8 cellular contexts compared by ENCODE assay signal in genomic region chr9:133351908-133352634, GRCh38. TPM values are rescaled to one million over a fixed set of nuclear protein-coding genes. Genes with fewer than 3 reads are reported as not detected.
DNase-seq lines count a peak whose midpoint lies in the region; ATAC-seq, FAIRE-seq and TF ChIP-seq lines count a peak whose summit lies in the region.

No MANE protein-coding gene starts in this region.

- peak; percentile 73 for DNase-seq in EL
- no peak for DNase-seq in esophagus squamous epithelium (lab: John Stamatoyannopoulos, UW)
- DNase-seq in stimulated activated CD4-positive, alpha-beta T cell treated with anti-CD3 and anti-CD28 coated beads, Interleukin-1b, Interleukin-23, amount 100 ng/mL, for 48 hours, result peak; percentile 59

- H3K4me3 ChIP-seq in HUES48 (ENCODE audit: low read depth, low read length) (no peak overlapping the region), esophagus squamous epithelium (no peak overlapping the region)

- H3K27ac ChIP-seq in HUES48 (ENCODE audit: low read depth, low read length) (peak overlapping the region; percentile 43), esophagus squamous epithelium (peak overlapping the region in 2 of 4 donors; percentile 4 to 15)

- ATAC-seq in HG02885 (IDR thresholded peaks at IDR 0.05; ENCODE audit: poor library complexity, unreplicated experiment), result no peak
- ATAC-seq in GM19328 (IDR thresholded peaks at IDR 0.05; ENCODE audit: unreplicated experiment), result no peak
- ATAC-seq in HG03565 (IDR thresholded peaks at IDR 0.05; ENCODE audit: unreplicated experiment), result no peak

- H3K9ac ChIP-seq in HUES48 (ENCODE audit: low read depth, low read length), result no peak overlapping the region

- 64 to 74% methylated on average over 8 to 9 of the region's 14 CpGs for WGBS in esophagus squamous epithelium, 2 donors

- H3K36me3 ChIP-seq in HUES48 (ENCODE audit: control insufficient read depth, insufficient read depth, low read length) (peaks cover 59% of the 10 kb centered on the region), esophagus squamous epithelium (peaks cover 29 to 60% (median 32%) of the 10 kb centered on the region in 3 donors)

- H3K4me1 ChIP-seq in HUES48 (ENCODE audit: control insufficient read depth, insufficient read depth, low read length), result 0 out of 2 replicates have a peak, but pooled peaks cover 6% of the 10 kb centered on the region
- peaks cover 14 to 62% (median 27%) of the 10 kb centered on the region in 3 donors for H3K4me1 ChIP-seq in esophagus squamous epithelium

- TF ChIP-seq CTCF in esophagus squamous epithelium (IDR thresholded peaks at IDR 0.05), result peak in 5 of 6 experiments; percentile 14 to 67 (median 31)

- no peaks in the 10 kb centered on the region for H3K9me3 ChIP-seq in HUES48 (ENCODE audit: control insufficient read depth, insufficient read depth, low read length)
- H3K9me3 ChIP-seq in esophagus squamous epithelium, result no peaks in the 10 kb centered on the region

- no peak for TF ChIP-seq POLR2A in esophagus squamous epithelium (IDR thresholded peaks at IDR 0.05)

- no peaks in the 10 kb centered on the region for H3K27me3 ChIP-seq in HUES48 (ENCODE audit: control insufficient read depth, insufficient read depth, low read length)
- no peaks in the 10 kb centered on the region for H3K27me3 ChIP-seq in esophagus squamous epithelium

- peak; percentile 39 for FAIRE-seq in TTC549 (lab: Jason Lieb, UNC)

- intact Hi-C loops in esophagus squamous epithelium (cut with DNase I), result no loop called here

RNA-seq across cellular contexts. Expression of gene RPL7A, which starts 4.1 kb away (rescaled TPM):
- 1,000 to 10,000 TPM; 1,828 to 2,553 (median 2,363) TPM for total RNA-seq in esophagus squamous epithelium

RNA-seq across cellular contexts. Expression of gene MED22, which starts 4.1 kb away (rescaled TPM):
- 10 to 100 TPM; 10.8 to 22.5 (median 15.9) TPM for total RNA-seq in esophagus squamous epithelium

RNA-seq across cellular contexts. Expression of gene SURF1, which starts 4.2 kb away (rescaled TPM):
- total RNA-seq in esophagus squamous epithelium, result 10 to 100 TPM; 18.2 to 44.7 (median 32.0) TPM

RNA-seq across cellular contexts. Expression of gene SURF2, which starts 4.3 kb away (rescaled TPM):
- 10 to 100 TPM; 30.1 to 36.8 (median 33.6) TPM for total RNA-seq in esophagus squamous epithelium

RNA-seq across cellular contexts. Expression of gene SURF6, which starts 16.1 kb away (rescaled TPM):
- 10 to 100 TPM; 14.5 to 28.6 (median 22.0) TPM for total RNA-seq in esophagus squamous epithelium
